ENCODE assay signal across 15 cellular contexts in the genomic region with DNA sequence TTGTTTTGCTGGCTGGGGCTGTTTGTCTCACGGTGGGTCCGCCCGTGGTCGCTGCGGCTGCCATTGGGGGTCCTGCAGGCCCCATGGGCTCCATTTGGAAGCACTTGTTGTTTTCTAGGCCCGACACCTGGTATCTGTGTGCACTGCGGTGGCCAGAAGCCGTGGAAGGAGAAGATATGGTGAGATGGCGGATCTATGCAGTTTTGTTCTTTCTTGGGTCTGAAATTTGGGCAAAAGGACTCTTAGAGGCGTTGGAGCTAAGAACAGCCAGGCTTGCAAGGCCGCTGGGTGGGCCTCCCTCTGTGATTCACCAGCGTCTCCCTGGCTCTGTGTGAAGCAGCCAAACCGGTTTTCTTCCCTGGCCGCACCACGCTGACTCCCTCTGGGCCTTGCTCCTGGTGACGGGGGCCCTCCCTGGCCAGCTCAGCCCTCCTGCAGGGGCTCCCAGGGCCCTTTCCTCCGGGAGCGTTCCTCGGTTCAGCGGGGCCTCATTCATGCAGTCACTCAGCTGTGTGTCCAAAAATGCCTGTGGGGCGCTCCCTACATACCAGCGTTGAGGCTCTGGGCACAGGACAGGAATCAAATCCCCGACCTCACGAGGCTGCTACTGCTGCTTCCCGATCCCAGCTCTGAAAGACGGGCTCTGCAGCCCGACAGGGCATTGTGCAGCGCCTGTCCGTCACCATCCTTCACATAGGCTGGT.
DNase-seq lines count a peak whose midpoint lies in the region; ATAC-seq and TF ChIP-seq lines count a peak whose summit lies in the region.
"Had no signal": no experiment of that assay in that cellular context is flagged by ENCODE, and none has a peak within 500 bp of the region (broad histone marks: within the 10 kb centered on the region; RNA-seq: fewer than 3 reads in every experiment).

No MANE protein-coding gene starts in this region.

- no peaks in the 10 kb centered on the region for H3K9me3 Mint-ChIP-seq in mesothelial cell of epicardium

- DNase-seq in NCI-H748 (lab: John Stamatoyannopoulos, UW; ENCODE audit: unreplicated experiment) (peak; percentile 18), NCI-H748 treated with DMSO at 0.1 percent for 48 hours (lab: John Stamatoyannopoulos, UW) (no peak), epithelial cell of esophagus (ENCODE audit: low read depth) (peak; percentile 93), mesothelial cell of epicardium (ENCODE audit: low spot score in 2 of 2, unreplicated experiment in 2 of 2) (peak; percentile 46 to 73), upper lobe of right lung (peak; percentile 84), nucleus accumbens (lab: John Stamatoyannopoulos, UW) (no peak), T-helper 1 cell (no peak)
- DNase-seq: activated CD4-positive, alpha-beta T cell treated with anti-CD3 and anti-CD28 coated beads for 4 hours; HFFc6; NCI-H2171 treated with DMSO at 0.1 percent for 48 hours; RPMI8226; T-helper 2 cell had no signal

- H3K36me3 ChIP-seq in upper lobe of right lung = no peaks in the 10 kb centered on the region
- H3K36me3 ChIP-seq: gastroesophageal sphincter had no signal

- H3K9me3 ChIP-seq in upper lobe of right lung = no peaks in the 10 kb centered on the region
- H3K9me3 ChIP-seq: gastroesophageal sphincter had no signal

- no peaks in the 10 kb centered on the region for H3K27me3 ChIP-seq in upper lobe of right lung
- H3K27me3 ChIP-seq: gastroesophageal sphincter had no signal

- no peak overlapping the region for H3K4me3 Mint-ChIP-seq in mesothelial cell of epicardium
- H3K4me3 Mint-ChIP-seq: HFFc6, neural crest cell had no signal

- peak; percentile 82 for ATAC-seq in upper lobe of right lung
- ATAC-seq in HG02840 (IDR thresholded peaks at IDR 0.05; ENCODE audit: low FRiP score, unreplicated experiment) = no peak
- ATAC-seq: gastroesophageal sphincter had no signal

- TF ChIP-seq CTCF in epithelial cell of esophagus (IDR thresholded peaks at IDR 0.05; ENCODE audit: insufficient read depth, low read depth, low read length, missing control alignments) (no peak), mesothelial cell of epicardium (IDR thresholded peaks at IDR 0.05; ENCODE audit: unreplicated experiment) (no peak), upper lobe of right lung (IDR thresholded peaks at IDR 0.05) (no peak)

- intact Hi-C loops in upper lobe of right lung (cut with DNase I) = no loop called here

- H3K4me1 Mint-ChIP-seq in mesothelial cell of epicardium = peaks cover 15% of the 10 kb centered on the region
- H3K4me1 Mint-ChIP-seq: neural crest cell had no signal

- H3K27ac ChIP-seq in upper lobe of right lung = no peak overlapping the region
- H3K27ac ChIP-seq: gastroesophageal sphincter had no signal

- no peaks in the 10 kb centered on the region for H3K36me3 Mint-ChIP-seq in mesothelial cell of epicardium

- peak overlapping the region; percentile 71 for H3K27ac Mint-ChIP-seq in mesothelial cell of epicardium
- H3K27ac Mint-ChIP-seq: HFFc6 had no signal

- H3K27me3 Mint-ChIP-seq in mesothelial cell of epicardium (ENCODE audit: low read depth) = peaks cover 3% of the 10 kb centered on the region

- no peak overlapping the region for H3K4me3 ChIP-seq in epithelial cell of esophagus (ENCODE audit: low read length)
- H3K4me3 ChIP-seq in upper lobe of right lung = no peak overlapping the region
- H3K4me3 ChIP-seq: gastroesophageal sphincter had no signal

- H3K4me1 ChIP-seq in upper lobe of right lung = no peaks in the 10 kb centered on the region

Comparison
In these comparisons a context has a peak if more than half of its experiments do, and no peak if none do; other contexts are left out.
1. DNase-seq: peak in NCI-H748 (single experiment), epithelial cell of esophagus (single experiment), mesothelial cell of epicardium (2 of 2) and upper lobe of right lung (single experiment); none in NCI-H748 treated with DMSO at 0.1 percent for 48 hours (single experiment), nucleus accumbens (0 of 56) and T-helper 1 cell (0 of 5).